Comparison of ENCODE assay signal across 17 cellular contexts in genomic region chr10:27820637-27821036, GRCh38.
"Had no signal": no experiment of that assay in that cellular context is flagged by ENCODE, and none has a peak within 500 bp of the region (broad histone marks: within the 10 kb centered on the region; RNA-seq: fewer than 3 reads in every experiment).

No MANE protein-coding gene starts in this region.

- ATAC-seq: activated naive CD4-positive, alpha-beta T cell treated with anti-CD3 and anti-CD28 coated beads, Interleukin-2, amount 50 U/mL, for 72 hours; activated T-helper 17 cell treated with anti-CD3 and anti-CD28 coated beads, Interleukin-2, amount 50 U/mL, for 72 hours; naive thymus-derived CD8-positive, alpha-beta T cell; WTC11 had no signal

- H3K9ac ChIP-seq: neural progenitor cell had no signal

- H3K9me3 ChIP-seq: colonic mucosa, lower lobe of right lung, psoas muscle had no signal

- H3K27ac ChIP-seq: colonic mucosa, esophagus muscularis mucosa, lower lobe of right lung, neural progenitor cell, spleen had no signal

- H3K27me3 ChIP-seq: colonic mucosa, esophagus muscularis mucosa, neural progenitor cell, spleen had no signal

- H3K4me1 Mint-ChIP-seq: activated T-helper 17 cell treated with anti-CD3 and anti-CD28 coated beads, Interleukin-2, amount 50 U/mL, for 72 hours; naive thymus-derived CD8-positive, alpha-beta T cell; neural progenitor cell; WTC11 had no signal

- H3K9me3 Mint-ChIP-seq: activated naive CD4-positive, alpha-beta T cell treated with anti-CD3 and anti-CD28 coated beads, Interleukin-2, amount 50 U/mL, for 72 hours; activated T-cell treated with anti-CD3 and anti-CD28 coated beads, Interleukin-2, amount 50 U/mL, for 24 hours; activated T-helper 17 cell treated with anti-CD3 and anti-CD28 coated beads, Interleukin-2, amount 50 U/mL, for 72 hours; neural progenitor cell; WTC11 had no signal

- DNase-seq: activated CD8-positive, alpha-beta memory T cell treated with anti-CD3 and anti-CD28 coated beads, Interleukin-2, amount 50 U/mL, for 4 hours; activated T-cell treated with anti-CD3 and anti-CD28 coated beads, Interleukin-2, amount 50 U/mL, for 24 hours; colonic mucosa; lower lobe of right lung; mesendoderm; naive thymus-derived CD8-positive, alpha-beta T cell; spleen; stimulated activated CD4-positive, alpha-beta T cell treated with anti-CD3 and anti-CD28 coated beads, Interleukin-4, amount 100 ng/mL, for 1 hour; stimulated activated naive CD4-positive, alpha-beta T cell; T-helper 1 cell; T-helper 9 cell had no signal

- H3K4me1 ChIP-seq: colonic mucosa, neural progenitor cell, spleen had no signal

- H3K4me3 ChIP-seq: colonic mucosa, esophagus muscularis mucosa, lower lobe of right lung, neural progenitor cell, psoas muscle, spleen had no signal

- H3K27ac Mint-ChIP-seq: activated naive CD4-positive, alpha-beta T cell treated with anti-CD3 and anti-CD28 coated beads, Interleukin-2, amount 50 U/mL, for 72 hours; activated T-cell treated with anti-CD3 and anti-CD28 coated beads, Interleukin-2, amount 50 U/mL, for 24 hours; activated T-helper 17 cell treated with anti-CD3 and anti-CD28 coated beads, Interleukin-2, amount 50 U/mL, for 72 hours; naive thymus-derived CD8-positive, alpha-beta T cell; neural progenitor cell; WTC11 had no signal

- H3K36me3 Mint-ChIP-seq: neural progenitor cell, WTC11 had no signal

- H3K4me3 Mint-ChIP-seq: activated T-cell treated with anti-CD3 and anti-CD28 coated beads, Interleukin-2, amount 50 U/mL, for 24 hours; activated T-helper 17 cell treated with anti-CD3 and anti-CD28 coated beads, Interleukin-2, amount 50 U/mL, for 72 hours; naive thymus-derived CD8-positive, alpha-beta T cell; neural progenitor cell; WTC11 had no signal

- H3K36me3 ChIP-seq: colonic mucosa, esophagus muscularis mucosa, lower lobe of right lung, neural progenitor cell, spleen had no signal
